ENCODE assay signal across 8 cellular contexts in the genomic region with DNA sequence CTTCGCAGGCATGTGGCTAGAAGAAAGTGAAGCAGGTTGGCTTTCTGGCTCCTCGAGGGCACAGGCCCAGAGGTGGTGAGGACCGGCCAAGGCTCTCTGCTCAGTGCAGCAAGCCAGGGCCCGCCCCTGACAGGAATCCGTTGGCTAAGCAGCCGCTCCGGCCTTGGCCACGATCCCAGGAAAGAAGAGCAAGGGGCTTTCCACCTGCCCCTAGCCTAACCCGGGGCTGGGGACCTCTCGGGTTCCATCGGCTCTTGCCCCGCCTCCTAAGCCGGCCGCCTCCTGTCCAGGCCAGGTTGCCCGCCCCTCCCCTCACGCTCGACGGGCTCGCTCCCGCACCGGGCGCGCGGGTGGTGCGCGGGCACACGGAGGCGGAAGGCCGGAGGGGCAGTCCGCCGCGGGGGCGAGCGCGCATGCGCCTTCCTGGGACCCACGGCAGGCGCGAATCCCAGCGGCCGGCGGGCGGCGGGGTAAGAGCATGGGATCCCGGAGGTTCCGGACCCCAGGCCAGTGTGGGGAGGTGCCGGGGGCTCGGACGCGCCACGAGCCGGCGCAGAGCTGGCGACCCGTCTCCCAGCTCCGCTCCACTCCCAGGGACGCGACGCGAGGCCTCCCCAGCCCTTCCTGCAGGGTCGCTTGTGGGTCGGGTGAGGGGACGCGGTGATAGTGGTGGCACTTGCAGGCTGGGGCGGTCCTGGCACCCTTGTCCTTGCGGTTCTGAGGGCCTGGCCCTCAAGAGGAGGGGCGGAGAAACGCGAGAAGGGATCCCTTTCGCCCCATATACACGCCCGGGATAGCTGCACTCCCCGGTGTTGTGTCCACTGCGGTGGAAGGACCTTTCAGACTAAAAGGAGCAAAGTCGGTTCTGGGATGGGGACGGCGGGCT. TPM values are rescaled to one million over a fixed set of nuclear protein-coding genes. Genes with fewer than 3 reads are reported as not detected.
A peak's percentile ranks its signal among the peaks of the same experiment; 100 is the strongest.
DNase-seq lines count a peak whose midpoint lies in the region; ATAC-seq and TF ChIP-seq lines count a peak whose summit lies in the region.

A gene (plus strand): TSS at position 410 of the 886 bp plus-strand sequence. CDS start 3,351 bp downstream, outside the sequence.

- peaks cover 2% of the 10 kb centered on the region for H3K27me3 ChIP-seq in IMR-90 (ENCODE audit: control insufficient read depth, insufficient read depth, low read length)
- H3K27me3 ChIP-seq in OCI-LY3 (ENCODE audit: low read depth, low read length), result no peaks in the 10 kb centered on the region
- no peaks in the 10 kb centered on the region for H3K27me3 ChIP-seq in mononuclear cell (ENCODE audit: insufficient read depth, low read length)

- intact Hi-C loops in IMR-90 (cut with micrococcal nuclease), result loop anchor here (2.0 to 5.0 kb wide), 2 partner anchors 40 to 73 kb away; no protein-coding TSS in a partner anchor

- peak within 1 kb of the TSS; percentile 19; the same call in 1 of the 2 replicates for H3K18ac ChIP-seq in IMR-90 (ENCODE audit: low read depth, low read length)

- H2BK120ac ChIP-seq in IMR-90 (ENCODE audit: low read depth, low read length), result peak within 1 kb of the TSS; percentile 68

- H3K9me3 ChIP-seq in IMR-90 (ENCODE audit: control insufficient read depth, insufficient read depth, low read length) (no peaks in the 10 kb centered on the region), OCI-LY3 (ENCODE audit: insufficient read depth, low read length) (no peaks in the 10 kb centered on the region), mononuclear cell (ENCODE audit: low read depth, low read length) (no peaks in the 10 kb centered on the region)

- H4K91ac ChIP-seq in IMR-90 (ENCODE audit: insufficient read depth, low read depth, low read length), result peak within 1 kb of the TSS; percentile 61

- ATAC-seq in GM21529 (IDR thresholded peaks at IDR 0.05; ENCODE audit: unreplicated experiment), result peak; percentile 94
- ATAC-seq in IMR-90 (ENCODE audit: low read depth), result peak; percentile 98

- peak; percentile 77 for DNase-seq in DMS114 treated with DMSO at 0.1 percent for 48 hours (lab: John Stamatoyannopoulos, UW; ENCODE audit: unreplicated experiment)
- DNase-seq in IMR-90, result peak; percentile 87
- DNase-seq in activated T-cell treated with anti-CD3 and anti-CD28 coated beads for 24 hours (ENCODE audit: low read depth), result peak; percentile 94
- DNase-seq in epithelial cell of esophagus (ENCODE audit: low read depth), result peak; percentile 93
- peak; percentile 92 to 95 for DNase-seq in stimulated activated CD8-positive, alpha-beta memory T cell treated with anti-CD3 and anti-CD28 coated beads, Interleukin-2, amount 100 ng/mL, for 48 hours (ENCODE audit: low read depth in 2 of 2)

- H2AFZ ChIP-seq in IMR-90 (replicated peaks; ENCODE audit: low read length, poor library complexity), result peak within 1 kb of the TSS; percentile 100
- peak within 1 kb of the TSS; percentile 91 for H2AFZ ChIP-seq in OCI-LY3 (ENCODE audit: low read depth, low read length)

- dilution Hi-C loops in IMR-90 (cut with HindIII; ENCODE audit: low sequenced_read_pairs, unreplicated experiment), result no loop called here

- no TSS peak for BruUV-seq in IMR-90 (replicated peaks; lab: Mats Ljungman, UMichigan)

- H2AK9ac ChIP-seq in IMR-90 (replicated peaks; ENCODE audit: low read depth, low read length, poor library complexity), result peak within 1 kb of the TSS; percentile 70

- H3K79me1 ChIP-seq in IMR-90 (ENCODE audit: low read depth in 1 of 2, low read length in 2 of 2), result peaks cover 0 to 14% of the 10 kb centered on the region in 2 experiments; a peak in 2 of 4 replicates

- CTCF ChIA-PET in IMR-90 (lab: Yijun Ruan, JAX), result interaction anchor here (0.6 to 0.7 kb wide), 2 partner anchors 57 to 84 kb away, joined by 3 to 5 read pairs; no protein-coding TSS in a partner anchor

- H3K4me3 ChIP-seq in IMR-90 (ENCODE audit: insufficient read depth, low read depth, low read length) (peak within 1 kb of the TSS; percentile 88), OCI-LY3 (ENCODE audit: low read length) (peak within 1 kb of the TSS; percentile 99), epithelial cell of esophagus (ENCODE audit: low read length) (peak within 1 kb of the TSS; percentile 93), mononuclear cell (ENCODE audit: low read length) (peak within 1 kb of the TSS; percentile 81)

- H3K9ac ChIP-seq in IMR-90 (ENCODE audit: low read depth, low read length) (peak within 1 kb of the TSS; percentile 88), OCI-LY3 (ENCODE audit: low read length) (peak within 1 kb of the TSS; percentile 89)

- H2AK5ac ChIP-seq in IMR-90 (ENCODE audit: low read depth, low read length), result peak within 1 kb of the TSS; percentile 26; the same call in 1 of the 2 replicates

- H2BK5ac ChIP-seq in IMR-90 (ENCODE audit: low read depth, low read length, poor library complexity, severe bottlenecking), result peak within 1 kb of the TSS; percentile 63

- H3K4me1 ChIP-seq in IMR-90 (ENCODE audit: control insufficient read depth, insufficient read depth, low read length) (no peaks in the 10 kb centered on the region), OCI-LY3 (ENCODE audit: low read length) (peaks cover 5% of the 10 kb centered on the region), mononuclear cell (ENCODE audit: insufficient read depth, low read length) (peaks cover 14% of the 10 kb centered on the region)

- 0% methylated on average over 19 of the region's 77 CpGs; no CpG with 5 or more reads in 1 of the 2 experiments for whole genome bisulfite sequencing in IMR-90 (ENCODE audit: extremely low coverage in 2 of 2, insufficient read length in 1 of 2), 2 experiments

- peak within 1 kb of the TSS; percentile 58 for H4K5ac ChIP-seq in IMR-90 (ENCODE audit: low read depth, low read length)

- H3K14ac ChIP-seq in IMR-90 (replicated peaks; ENCODE audit: low read depth, low read length), result peak within 1 kb of the TSS; percentile 82; the same call in 1 of the 2 replicates

- no peak within 1 kb of the TSS; the same call in 2 of the 3 replicates for H2BK15ac ChIP-seq in IMR-90 (ENCODE audit: low read depth, low read length)

- POLR2A ChIA-PET in IMR-90 (lab: Charles Lee; ENCODE audit: unreplicated experiment), result interaction anchor here (0.5 kb wide), 1 partner anchor 47 kb away, joined by 5 read pairs; no protein-coding TSS in a partner anchor

- TF ChIP-seq CTCF in IMR-90 (conservative IDR thresholded peaks at IDR 0.05; ENCODE audit: low read depth, low read length), result 0 out of 2 replicates have a peak, but pooled peaks have one; percentile 14
- TF ChIP-seq CTCF in OCI-LY3 (IDR thresholded peaks at IDR 0.05; ENCODE audit: low read depth, low read length), result no peak
- no peak for TF ChIP-seq CTCF in epithelial cell of esophagus (IDR thresholded peaks at IDR 0.05; ENCODE audit: insufficient read depth, low read depth, low read length, missing control alignments)

- H3K56ac ChIP-seq in IMR-90 (ENCODE audit: extremely low read depth, insufficient read depth, low read length), result peak within 1 kb of the TSS; percentile 53; the same call in 1 of the 2 replicates

- in situ Hi-C loops in IMR-90 (cut with MboI; ENCODE audit: low sequenced_read_pairs), result no loop called here

- peaks cover 5% of the 10 kb centered on the region; the same call in 1 of the 2 replicates for H3K9me1 ChIP-seq in IMR-90 (ENCODE audit: insufficient read depth, low read length)

- H3K4me2 ChIP-seq in IMR-90 (ENCODE audit: low read depth, low read length), result peak within 1 kb of the TSS; percentile 94
- H3K4me2 ChIP-seq in OCI-LY3 (ENCODE audit: low read length), result peak within 1 kb of the TSS; percentile 92

- no peak within 1 kb of the TSS for H2BK20ac ChIP-seq in IMR-90 (ENCODE audit: low read depth, low read length)

- H3K23ac ChIP-seq in IMR-90 (ENCODE audit: low read depth, low read length), result peak within 1 kb of the TSS; percentile 92

- H3K79me2 ChIP-seq in OCI-LY3 (ENCODE audit: low read length), result peaks cover 5% of the 10 kb centered on the region

- H3K27ac ChIP-seq in IMR-90 (ENCODE audit: insufficient read depth, low read length) (peak within 1 kb of the TSS; percentile 83), OCI-LY3 (ENCODE audit: low read length) (peak within 1 kb of the TSS; percentile 36)

- no peaks in the 10 kb centered on the region for H3K36me3 ChIP-seq in IMR-90 (ENCODE audit: control insufficient read depth, insufficient read depth, low read length)
- no peaks in the 10 kb centered on the region for H3K36me3 ChIP-seq in OCI-LY3 (replicated peaks; ENCODE audit: low read depth, low read length)

- peak within 1 kb of the TSS; percentile 69 for H3K4ac ChIP-seq in IMR-90 (ENCODE audit: low read depth, low read length)

- peak within 1 kb of the TSS; percentile 86 to 91 for H4K8ac ChIP-seq in IMR-90 (ENCODE audit: low read depth in 2 of 2, low read length in 2 of 2)

- H4K20me1 ChIP-seq in IMR-90 (ENCODE audit: insufficient read depth, low read length), result no peaks in the 10 kb centered on the region
- no peaks in the 10 kb centered on the region for H4K20me1 ChIP-seq in OCI-LY3 (ENCODE audit: insufficient read depth, low read length)

- peak; percentile 45; the same call in 1 of the 2 replicates for TF ChIP-seq POLR2A in IMR-90 (IDR thresholded peaks at IDR 0.05; ENCODE audit: low read depth, low read length)

- no peak for TF ChIP-seq RAD21 in IMR-90 (IDR thresholded peaks at IDR 0.05; ENCODE audit: low read length)

TF ChIP-seq in IMR-90, 13 proteins besides CTCF, POLR2A, EP300 and RAD21 (continues in another document):
- TF ChIP-seq RFX5 (IDR thresholded peaks at IDR 0.05; ENCODE audit: low read depth, low read length) (no peak), CEBPB (IDR thresholded peaks at IDR 0.05; ENCODE audit: low read depth, low read length) (no peak), FOS (IDR thresholded peaks at IDR 0.05; ENCODE audit: low read depth, low read length) (no peak), MXI1 (IDR thresholded peaks at IDR 0.05; ENCODE audit: borderline replicate concordance, low read depth, low read length) (0 out of 2 replicates have a peak, but pooled peaks have one; percentile 7), MAZ (IDR thresholded peaks at IDR 0.05; ENCODE audit: borderline replicate concordance, low read depth, low read length) (peak; percentile 86; the same call in 1 of the 2 replicates), MAFK (IDR thresholded peaks at IDR 0.05; ENCODE audit: low read depth, low read length) (no peak)
- TF ChIP-seq, protein P1, sequence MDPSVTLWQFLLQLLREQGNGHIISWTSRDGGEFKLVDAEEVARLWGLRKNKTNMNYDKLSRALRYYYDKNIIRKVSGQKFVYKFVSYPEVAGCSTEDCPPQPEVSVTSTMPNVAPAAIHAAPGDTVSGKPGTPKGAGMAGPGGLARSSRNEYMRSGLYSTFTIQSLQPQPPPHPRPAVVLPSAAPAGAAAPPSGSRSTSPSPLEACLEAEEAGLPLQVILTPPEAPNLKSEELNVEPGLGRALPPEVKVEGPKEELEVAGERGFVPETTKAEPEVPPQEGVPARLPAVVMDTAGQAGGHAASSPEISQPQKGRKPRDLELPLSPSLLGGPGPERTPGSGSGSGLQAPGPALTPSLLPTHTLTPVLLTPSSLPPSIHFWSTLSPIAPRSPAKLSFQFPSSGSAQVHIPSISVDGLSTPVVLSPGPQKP (IDR thresholded peaks at IDR 0.05; ENCODE audit: borderline replicate concordance, low read depth, low read length), result no peak

RNA-seq across cellular contexts. Expression of the gene that starts here (rescaled TPM):
- 4.8 and 12.2 TPM in 2 replicates for total RNA-seq in IMR-90 (2012; rRNA removed)
- polyA plus RNA-seq in IMR-90 (2012; rRNA removed), result 4.2 and 6.5 TPM in 2 replicates
- 0.68 and 0.77 TPM in 2 replicates for polyA plus RNA-seq in IMR-90 (2012; cell fraction: cytosol; rRNA removed)
- 0.74 and 11.6 TPM in 2 replicates for polyA plus RNA-seq in IMR-90 (2012; cell fraction: nucleus; rRNA removed; ENCODE audit: low replicate concordance)
- total RNA-seq in mononuclear cell, result 14.5 TPM

Comparison
In these comparisons a context has a peak if more than half of its experiments do, and no peak if none do; other contexts are left out.
1. Peak in every context shown above with its lines: DNase-seq, ATAC-seq, H3K4me3 ChIP-seq and H3K27ac ChIP-seq.